In the genomic region with DNA sequence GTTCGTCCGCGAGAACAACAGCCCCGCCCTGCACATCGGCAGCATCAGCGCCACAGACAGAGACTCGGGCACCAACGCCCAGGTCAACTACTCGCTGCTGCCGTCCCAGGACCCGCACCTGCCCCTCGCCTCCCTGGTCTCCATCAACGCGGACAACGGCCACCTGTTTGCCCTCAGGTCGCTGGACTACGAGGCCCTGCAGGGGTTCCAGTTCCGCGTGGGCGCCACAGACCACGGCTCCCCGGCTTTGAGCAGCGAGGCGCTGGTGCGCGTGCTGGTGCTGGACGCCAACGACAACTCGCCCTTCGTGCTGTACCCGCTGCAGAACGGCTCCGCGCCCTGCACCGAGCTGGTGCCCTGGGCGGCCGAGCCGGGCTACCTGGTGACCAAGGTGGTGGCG, we compare ENCODE assay signal across 10 cellular contexts. TPM values are rescaled to one million over a fixed set of nuclear protein-coding genes. Genes with fewer than 3 reads are reported as not detected.
"Had no signal": no experiment of that assay in that cellular context is flagged by ENCODE, and none has a peak within 500 bp of the region (broad histone marks: within the 10 kb centered on the region; RNA-seq: fewer than 3 reads in every experiment).

No MANE protein-coding gene starts in this region.

RNA-seq across cellular contexts. Expression of gene PCDHB12, which starts 1.8 kb away (rescaled TPM):
- total RNA-seq: activated naive CD4-positive, alpha-beta T cell treated with anti-CD3 and anti-CD28 coated beads for 36 hours; activated naive CD4-positive, alpha-beta T cell treated with anti-CD3 and anti-CD28 coated beads, Interleukin-2, amount 50 U/mL, for 72 hours; activated naive CD8-positive, alpha-beta T cell treated with anti-CD3 and anti-CD28 coated beads for 36 hours; activated naive CD8-positive, alpha-beta T cell treated with anti-CD3 and anti-CD28 coated beads, Interleukin-2, amount 10 ng/mL, durations not matched to agents 7 days and 5 days; activated T-cell treated with anti-CD3 and anti-CD28 coated beads, Interleukin-2, amount 50 U/mL, for 4 hours; activated T-cell treated with anti-CD3 and anti-CD28 coated beads, Interleukin-2, amount 50 U/mL, for 72 hours; activated T-helper 1 cell treated with anti-CD3 and anti-CD28 coated beads, Interleukin-12 subunit alpha, Interleukin-12 subunit beta, Interleukin-2, Interleukin-4 antibody, amounts not matched to agents 30 ng/mL and 10 ng/mL and 1 ng/mL, durations not matched to agents 14 hours and 24 hours and 36 hours; activated T-helper 17 cell treated with anti-CD3 and anti-CD28 coated beads, Interleukin-2, amount 50 U/mL, for 72 hours; activated T-helper 2 cell treated with anti-CD3 and anti-CD28 coated beads, Interferon-gamma antibody, Interleukin-2, Interleukin-4, amounts not matched to agents 10 μg/mL and 5 μg/mL and 100 μg/mL, durations not matched to agents 14 hours and 24 hours and 36 hours; bronchial epithelial cell had no signal

RNA-seq across cellular contexts. Expression of gene PCDHB13, which starts 3.4 kb away (rescaled TPM):
- total RNA-seq: activated naive CD4-positive, alpha-beta T cell treated with anti-CD3 and anti-CD28 coated beads for 36 hours; activated naive CD4-positive, alpha-beta T cell treated with anti-CD3 and anti-CD28 coated beads, Interleukin-2, amount 50 U/mL, for 72 hours; activated naive CD8-positive, alpha-beta T cell treated with anti-CD3 and anti-CD28 coated beads for 36 hours; activated naive CD8-positive, alpha-beta T cell treated with anti-CD3 and anti-CD28 coated beads, Interleukin-2, amount 10 ng/mL, durations not matched to agents 7 days and 5 days; activated T-cell treated with anti-CD3 and anti-CD28 coated beads, Interleukin-2, amount 50 U/mL, for 72 hours; activated T-helper 1 cell treated with anti-CD3 and anti-CD28 coated beads, Interleukin-12 subunit alpha, Interleukin-12 subunit beta, Interleukin-2, Interleukin-4 antibody, amounts not matched to agents 30 ng/mL and 10 ng/mL and 1 ng/mL, durations not matched to agents 14 hours and 24 hours and 36 hours; bronchial epithelial cell had no signal

RNA-seq across cellular contexts. Expression of gene PCDHB11, which starts 10.9 kb away (rescaled TPM):
- total RNA-seq: activated naive CD4-positive, alpha-beta T cell treated with anti-CD3 and anti-CD28 coated beads for 36 hours; activated naive CD4-positive, alpha-beta T cell treated with anti-CD3 and anti-CD28 coated beads, Interleukin-2, amount 50 U/mL, for 72 hours; activated naive CD8-positive, alpha-beta T cell treated with anti-CD3 and anti-CD28 coated beads for 36 hours; activated naive CD8-positive, alpha-beta T cell treated with anti-CD3 and anti-CD28 coated beads, Interleukin-2, amount 10 ng/mL, durations not matched to agents 7 days and 5 days; activated T-cell treated with anti-CD3 and anti-CD28 coated beads, Interleukin-2, amount 50 U/mL, for 4 hours; activated T-cell treated with anti-CD3 and anti-CD28 coated beads, Interleukin-2, amount 50 U/mL, for 72 hours; activated T-helper 1 cell treated with anti-CD3 and anti-CD28 coated beads, Interleukin-12 subunit alpha, Interleukin-12 subunit beta, Interleukin-2, Interleukin-4 antibody, amounts not matched to agents 30 ng/mL and 10 ng/mL and 1 ng/mL, durations not matched to agents 14 hours and 24 hours and 36 hours; activated T-helper 17 cell treated with anti-CD3 and anti-CD28 coated beads, Interleukin-2, amount 50 U/mL, for 72 hours; activated T-helper 2 cell treated with anti-CD3 and anti-CD28 coated beads, Interferon-gamma antibody, Interleukin-2, Interleukin-4, amounts not matched to agents 10 μg/mL and 5 μg/mL and 100 μg/mL, durations not matched to agents 14 hours and 24 hours and 36 hours had no signal

RNA-seq across cellular contexts. Expression of gene PCDHB14, which starts 12.9 kb away (rescaled TPM):
- total RNA-seq: activated naive CD4-positive, alpha-beta T cell treated with anti-CD3 and anti-CD28 coated beads for 36 hours; activated naive CD4-positive, alpha-beta T cell treated with anti-CD3 and anti-CD28 coated beads, Interleukin-2, amount 50 U/mL, for 72 hours; activated naive CD8-positive, alpha-beta T cell treated with anti-CD3 and anti-CD28 coated beads for 36 hours; activated T-cell treated with anti-CD3 and anti-CD28 coated beads, Interleukin-2, amount 50 U/mL, for 72 hours; activated T-helper 1 cell treated with anti-CD3 and anti-CD28 coated beads, Interleukin-12 subunit alpha, Interleukin-12 subunit beta, Interleukin-2, Interleukin-4 antibody, amounts not matched to agents 30 ng/mL and 10 ng/mL and 1 ng/mL, durations not matched to agents 14 hours and 24 hours and 36 hours; activated T-helper 17 cell treated with anti-CD3 and anti-CD28 coated beads, Interleukin-2, amount 50 U/mL, for 72 hours; activated T-helper 2 cell treated with anti-CD3 and anti-CD28 coated beads, Interferon-gamma antibody, Interleukin-2, Interleukin-4, amounts not matched to agents 10 μg/mL and 5 μg/mL and 100 μg/mL, durations not matched to agents 14 hours and 24 hours and 36 hours had no signal

RNA-seq across cellular contexts. Expression of gene PCDHB10, which starts 18.1 kb away (rescaled TPM):
- total RNA-seq: activated naive CD4-positive, alpha-beta T cell treated with anti-CD3 and anti-CD28 coated beads for 36 hours; activated naive CD4-positive, alpha-beta T cell treated with anti-CD3 and anti-CD28 coated beads, Interleukin-2, amount 50 U/mL, for 72 hours; activated naive CD8-positive, alpha-beta T cell treated with anti-CD3 and anti-CD28 coated beads for 36 hours; activated naive CD8-positive, alpha-beta T cell treated with anti-CD3 and anti-CD28 coated beads, Interleukin-2, amount 10 ng/mL, durations not matched to agents 7 days and 5 days; activated T-cell treated with anti-CD3 and anti-CD28 coated beads, Interleukin-2, amount 50 U/mL, for 72 hours; activated T-helper 1 cell treated with anti-CD3 and anti-CD28 coated beads, Interleukin-12 subunit alpha, Interleukin-12 subunit beta, Interleukin-2, Interleukin-4 antibody, amounts not matched to agents 30 ng/mL and 10 ng/mL and 1 ng/mL, durations not matched to agents 14 hours and 24 hours and 36 hours; activated T-helper 17 cell treated with anti-CD3 and anti-CD28 coated beads, Interleukin-2, amount 50 U/mL, for 72 hours; activated T-helper 2 cell treated with anti-CD3 and anti-CD28 coated beads, Interferon-gamma antibody, Interleukin-2, Interleukin-4, amounts not matched to agents 10 μg/mL and 5 μg/mL and 100 μg/mL, durations not matched to agents 14 hours and 24 hours and 36 hours had no signal
